In the genomic region with DNA sequence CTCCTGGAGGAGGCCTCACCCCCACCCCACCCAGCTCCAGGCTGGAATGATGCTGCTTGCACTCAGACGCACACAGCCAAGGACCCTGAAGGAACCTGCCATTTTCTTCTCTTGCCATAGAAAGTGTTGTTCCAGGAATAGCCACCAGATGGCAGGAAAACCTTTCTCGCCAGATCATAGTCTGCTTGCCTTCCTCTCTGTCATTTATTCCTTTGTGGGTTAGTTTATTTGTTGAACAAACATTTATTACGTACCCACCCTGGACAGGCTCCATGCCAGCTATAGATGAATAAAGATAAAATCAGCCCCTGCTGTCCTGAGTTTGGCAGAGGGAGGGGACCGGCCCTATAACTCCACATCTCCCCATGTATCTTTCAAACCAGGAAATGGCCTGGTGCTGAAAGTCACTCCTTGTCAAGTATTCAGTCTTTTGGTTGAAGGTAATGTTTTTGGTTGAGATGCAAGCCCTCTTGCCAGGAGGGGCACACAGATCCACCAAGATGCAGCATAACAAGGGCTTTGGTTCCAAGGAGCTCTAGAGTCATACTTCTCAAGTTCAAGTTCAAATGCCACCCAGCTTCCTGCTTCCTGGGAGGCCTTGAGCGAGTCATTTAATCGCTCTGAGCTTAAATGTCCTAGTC, we compare ENCODE assay signal across 8 cellular contexts. TPM values are rescaled to one million over a fixed set of nuclear protein-coding genes. Genes with fewer than 3 reads are reported as not detected.
DNase-seq lines count a peak whose midpoint lies in the region; ATAC-seq, FAIRE-seq and TF ChIP-seq lines count a peak whose summit lies in the region.

No MANE protein-coding gene starts in this region.

- H3K9ac ChIP-seq in DND-41 (ENCODE audit: low read depth, low read length) = no peak overlapping the region
- no peak overlapping the region for H3K9ac ChIP-seq in Karpas-422 (ENCODE audit: low read length)

- H3K27me3 Mint-ChIP-seq in activated T-cell treated with anti-CD3 and anti-CD28 coated beads, Interleukin-2, amount 50 U/mL, for 4 hours (ENCODE audit: low read depth) = no peaks in the 10 kb centered on the region

- ATAC-seq in DND-41 (ENCODE audit: insufficient read depth, low read depth) (peak; percentile 75), GM19467 (IDR thresholded peaks at IDR 0.05; ENCODE audit: unreplicated experiment) (no peak)
- peak; percentile 69 to 77 for ATAC-seq in activated T-cell treated with anti-CD3 and anti-CD28 coated beads, Interleukin-2, amount 50 U/mL, for 4 hours

- H3K36me3 ChIP-seq in DND-41 (ENCODE audit: insufficient read depth, low read length) = no peaks in the 10 kb centered on the region
- no peaks in the 10 kb centered on the region for H3K36me3 ChIP-seq in Karpas-422 (ENCODE audit: insufficient read depth, low read length)
- no peaks in the 10 kb centered on the region for H3K36me3 ChIP-seq in osteoblast (ENCODE audit: insufficient read depth, low read length)

- H3K27ac ChIP-seq in DND-41 (ENCODE audit: low read length) (peak overlapping the region; percentile 23), Karpas-422 (ENCODE audit: low read length) (no peak overlapping the region), osteoblast (ENCODE audit: low read depth, low read length) (no peak overlapping the region)

- H4K20me1 ChIP-seq in DND-41 (ENCODE audit: insufficient read depth, low read length) = no peaks in the 10 kb centered on the region
- no peaks in the 10 kb centered on the region for H4K20me1 ChIP-seq in Karpas-422 (ENCODE audit: insufficient read depth, low read depth, low read length)
- H4K20me1 ChIP-seq in osteoblast (ENCODE audit: insufficient read depth, low read length) = no peaks in the 10 kb centered on the region

- H3K4me3 Mint-ChIP-seq in activated T-cell treated with anti-CD3 and anti-CD28 coated beads, Interleukin-2, amount 50 U/mL, for 4 hours = no peak overlapping the region

- H3K27me3 ChIP-seq in DND-41 (ENCODE audit: insufficient read depth, low read length, poor library complexity) (no peaks in the 10 kb centered on the region), Karpas-422 (ENCODE audit: low read length) (0 out of 2 replicates have a peak, but pooled peaks cover 1% of the 10 kb centered on the region), osteoblast (ENCODE audit: insufficient read depth, low read length) (no peaks in the 10 kb centered on the region)

- H3K79me2 ChIP-seq in DND-41 (ENCODE audit: insufficient read depth, low read length) (no peaks in the 10 kb centered on the region), Karpas-422 (ENCODE audit: low read length) (no peaks in the 10 kb centered on the region), osteoblast (ENCODE audit: insufficient read depth, low read length) (no peaks in the 10 kb centered on the region)

- no peaks in the 10 kb centered on the region for H3K36me3 Mint-ChIP-seq in activated T-cell treated with anti-CD3 and anti-CD28 coated beads, Interleukin-2, amount 50 U/mL, for 4 hours (ENCODE audit: insufficient read depth)

- TF ChIP-seq CTCF in DND-41 (IDR thresholded peaks at IDR 0.05; ENCODE audit: borderline replicate concordance, extremely low read depth, low read length, poor library complexity, severe bottlenecking) (peak; percentile 95), fibroblast of pulmonary artery (IDR thresholded peaks at IDR 0.05; ENCODE audit: low read length, missing control alignments) (peak; percentile 94), osteoblast (IDR thresholded peaks at IDR 0.05; ENCODE audit: extremely low read depth, low read depth, low read length) (peak; percentile 87)

- H3K4me1 ChIP-seq in DND-41 (ENCODE audit: insufficient read depth, low read length) = peaks cover 14% of the 10 kb centered on the region
- H3K4me1 ChIP-seq in Karpas-422 (ENCODE audit: low read length) = no peaks in the 10 kb centered on the region
- H3K4me1 ChIP-seq in osteoblast (ENCODE audit: insufficient read depth, low read length) = peaks cover 8% of the 10 kb centered on the region

- peak; percentile 69 for FAIRE-seq in urothelium cell line (lab: Jason Lieb, UNC)

- no peaks in the 10 kb centered on the region for H3K9me2 ChIP-seq in Karpas-422 (replicated peaks; ENCODE audit: insufficient read depth, low read length)

- no peak overlapping the region for H3K4me2 ChIP-seq in DND-41 (ENCODE audit: insufficient read depth, low read length)
- H3K4me2 ChIP-seq in Karpas-422 (ENCODE audit: low read depth, low read length, poor library complexity, severe bottlenecking) = no peak overlapping the region
- peak overlapping the region; percentile 4 for H3K4me2 ChIP-seq in osteoblast (ENCODE audit: insufficient read depth, low read length)

- H3K4me1 Mint-ChIP-seq in activated T-cell treated with anti-CD3 and anti-CD28 coated beads, Interleukin-2, amount 50 U/mL, for 4 hours (ENCODE audit: low read depth) = peaks cover 17% of the 10 kb centered on the region

- H3K4me3 ChIP-seq in DND-41 (ENCODE audit: low read depth in 1 of 2, low read length in 2 of 2) (no peak overlapping the region), Karpas-422 (ENCODE audit: low read length) (no peak overlapping the region), fibroblast of pulmonary artery (replicated peaks; ENCODE audit: low read depth, low read length) (no peak overlapping the region), osteoblast (ENCODE audit: insufficient read depth, low read length) (no peak overlapping the region)

- DNase-seq in DND-41 = peak; percentile 79
- DNase-seq in Karpas-422 = peak; percentile 89
- peak; percentile 60 for DNase-seq in RPMI7951 (ENCODE audit: low read depth)
- peak; percentile 63 for DNase-seq in activated T-cell treated with anti-CD3 and anti-CD28 coated beads, Interleukin-2, amount 50 U/mL, for 4 hours
- peak; percentile 82 for DNase-seq in fibroblast of pulmonary artery (ENCODE audit: low read depth)
- DNase-seq in osteoblast (ENCODE audit: insufficient read length, low spot score, missing footprints) = peak; percentile 91
- DNase-seq in urothelium cell line (ENCODE audit: low spot score) = peak; percentile 72

- no peaks in the 10 kb centered on the region for H3K9me3 Mint-ChIP-seq in activated T-cell treated with anti-CD3 and anti-CD28 coated beads, Interleukin-2, amount 50 U/mL, for 4 hours

- H2AFZ ChIP-seq in DND-41 (ENCODE audit: low read depth, low read length) = peak overlapping the region; percentile 72
- peak overlapping the region; percentile 67; the same call in 1 of the 2 replicates for H2AFZ ChIP-seq in Karpas-422 (ENCODE audit: low read length)
- peak overlapping the region; percentile 66 for H2AFZ ChIP-seq in osteoblast (ENCODE audit: low read length)

- H3K9me3 ChIP-seq in DND-41 (ENCODE audit: insufficient read depth, low read length, severe bottlenecking) (no peaks in the 10 kb centered on the region), Karpas-422 (ENCODE audit: low read length) (no peaks in the 10 kb centered on the region), osteoblast (ENCODE audit: low read depth, low read length) (no peaks in the 10 kb centered on the region)

RNA-seq across cellular contexts. Expression of a gene that starts 7.0 kb away (rescaled TPM):
- 1.5 and 1.6 TPM in 2 replicates for total RNA-seq in Karpas-422 (2014; rRNA removed; shearing (Covaris generic); ENCODE audit: low replicate concordance)
- total RNA-seq in RPMI7951 (2014; rRNA removed; shearing (Covaris generic)) = 0.84 and 2.0 TPM in 2 replicates
- 1 to 10 TPM; 6.4 to 8.1 (median 7.9) TPM for total RNA-seq in activated T-cell treated with anti-CD3 and anti-CD28 coated beads, Interleukin-2, amount 50 U/mL, for 4 hours
- total RNA-seq in osteoblast = 1.4 and 1.5 TPM in 2 replicates

RNA-seq across cellular contexts. Expression of a gene that starts 52.8 kb away (rescaled TPM):
- not detected in 2 replicates for total RNA-seq in Karpas-422 (2014; rRNA removed; shearing (Covaris generic); ENCODE audit: low replicate concordance)
- total RNA-seq in RPMI7951 (2014; rRNA removed; shearing (Covaris generic)) = 1.2 and 1.8 TPM in 2 replicates
- under 1 TPM in 2 of 3 donors, not detected in 1; 0.05 to 0.10 TPM for total RNA-seq in activated T-cell treated with anti-CD3 and anti-CD28 coated beads, Interleukin-2, amount 50 U/mL, for 4 hours
- under 0.01 and 0.29 TPM in 2 replicates for total RNA-seq in osteoblast
